23 cellular contexts compared by ENCODE assay signal in the genomic region with DNA sequence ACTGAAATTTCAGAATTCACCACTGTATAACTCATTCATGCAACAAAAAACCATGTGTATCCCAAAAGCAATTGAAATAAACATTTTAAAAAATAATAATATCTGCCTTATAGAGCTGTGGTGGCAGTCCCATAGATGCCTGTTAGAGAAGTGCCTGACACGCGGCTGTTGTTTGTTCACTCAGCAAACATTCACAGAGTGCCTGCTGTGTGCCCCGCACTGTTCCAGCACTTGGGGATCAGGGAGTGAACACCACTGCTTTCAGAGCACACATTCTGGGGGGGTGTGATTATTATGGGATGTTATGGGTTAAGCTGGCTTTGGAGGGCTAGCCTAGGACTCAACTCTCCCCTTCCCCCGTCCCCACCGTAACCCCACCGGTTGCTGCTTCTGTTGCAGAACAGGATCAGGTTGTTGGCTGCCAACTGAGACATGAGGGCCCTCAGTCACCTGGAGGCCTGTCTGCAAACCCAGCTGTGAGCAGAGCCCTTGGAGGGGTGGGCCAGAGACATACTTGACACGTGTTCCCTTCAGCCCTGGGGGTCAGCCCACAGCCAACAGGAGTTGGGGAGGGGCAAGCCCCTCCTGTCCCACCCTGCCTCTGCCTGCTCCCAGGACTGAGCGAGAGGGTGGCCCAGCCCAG.
"Had no signal": no experiment of that assay in that cellular context is flagged by ENCODE, and none has a peak within 500 bp of the region (broad histone marks: within the 10 kb centered on the region; RNA-seq: fewer than 3 reads in every experiment).

No MANE protein-coding gene starts in this region.

- H3K4me3 Mint-ChIP-seq: activated CD4-positive, alpha-beta T cell treated with anti-CD3 and anti-CD28 coated beads, Interleukin-2, amount 10 ng/mL, durations not matched to agents 7 days and 5 days; activated naive CD8-positive, alpha-beta T cell; activated T-cell treated with anti-CD3 and anti-CD28 coated beads, Interleukin-2, amount 50 U/mL, for 24 hours; activated T-helper 17 cell treated with anti-CD3 and anti-CD28 coated beads, Interleukin-2, amount 50 U/mL, for 72 hours; naive thymus-derived CD4-positive, alpha-beta T cell; stimulated activated naive CD8-positive, alpha-beta T cell treated with anti-CD3 and anti-CD28 coated beads, Interleukin-15, amount 100 ng/mL, for 72 hours had no signal

- H3K4me1 Mint-ChIP-seq: activated CD4-positive, alpha-beta T cell treated with anti-CD3 and anti-CD28 coated beads, Interleukin-2, amount 10 ng/mL, durations not matched to agents 7 days and 5 days; activated T-helper 17 cell treated with anti-CD3 and anti-CD28 coated beads, Interleukin-2, amount 50 U/mL, for 72 hours; naive thymus-derived CD4-positive, alpha-beta T cell had no signal

- H3K27ac ChIP-seq: adrenal gland, ascending aorta, brain microvascular endothelial cell, foreskin keratinocyte, lower lobe of right lung, neutrophil, pancreas, psoas muscle, right atrium auricular region had no signal

- H3K9me3 Mint-ChIP-seq: activated CD4-positive, alpha-beta T cell treated with anti-CD3 and anti-CD28 coated beads, Interleukin-2, amount 10 ng/mL, durations not matched to agents 7 days and 5 days; activated T-cell treated with anti-CD3 and anti-CD28 coated beads, Interleukin-2, amount 50 U/mL, for 24 hours; activated T-helper 17 cell treated with anti-CD3 and anti-CD28 coated beads, Interleukin-2, amount 50 U/mL, for 72 hours; stimulated activated naive CD8-positive, alpha-beta T cell treated with anti-CD3 and anti-CD28 coated beads, Interleukin-15, amount 100 ng/mL, for 72 hours had no signal

- H3K36me3 ChIP-seq: adrenal gland, ascending aorta, brain microvascular endothelial cell, lower lobe of right lung, neutrophil, pancreas, right atrium auricular region, tibial nerve had no signal

- H3K27me3 Mint-ChIP-seq: activated CD4-positive, alpha-beta T cell treated with anti-CD3 and anti-CD28 coated beads, Interleukin-2, amount 10 ng/mL, durations not matched to agents 7 days and 5 days; activated naive CD8-positive, alpha-beta T cell; activated T-cell treated with anti-CD3 and anti-CD28 coated beads, Interleukin-2, amount 50 U/mL, for 24 hours; naive thymus-derived CD4-positive, alpha-beta T cell; stimulated activated naive CD8-positive, alpha-beta T cell treated with anti-CD3 and anti-CD28 coated beads, Interleukin-15, amount 100 ng/mL, for 72 hours had no signal

- ATAC-seq: activated CD4-positive, CD25-positive, alpha-beta regulatory T cell treated with anti-CD3 and anti-CD28 coated beads, Interleukin-2, amount 50 U/mL, for 24 hours; foreskin keratinocyte; lower lobe of right lung; naive thymus-derived CD4-positive, alpha-beta T cell; pancreas; psoas muscle; stimulated activated naive CD8-positive, alpha-beta T cell treated with anti-CD3 and anti-CD28 coated beads, Interleukin-15, amount 100 ng/mL, for 72 hours had no signal

- H3K27me3 ChIP-seq: adrenal gland, ascending aorta, brain microvascular endothelial cell, foreskin keratinocyte, pancreas, right atrium auricular region, tibial nerve had no signal

- H3K27ac Mint-ChIP-seq: activated CD4-positive, alpha-beta T cell treated with anti-CD3 and anti-CD28 coated beads, Interleukin-2, amount 10 ng/mL, durations not matched to agents 7 days and 5 days; activated naive CD8-positive, alpha-beta T cell; activated T-cell treated with anti-CD3 and anti-CD28 coated beads, Interleukin-2, amount 50 U/mL, for 24 hours; activated T-helper 17 cell treated with anti-CD3 and anti-CD28 coated beads, Interleukin-2, amount 50 U/mL, for 72 hours; naive thymus-derived CD4-positive, alpha-beta T cell; stimulated activated naive CD8-positive, alpha-beta T cell treated with anti-CD3 and anti-CD28 coated beads, Interleukin-15, amount 100 ng/mL, for 72 hours had no signal

- H3K4me3 ChIP-seq: adrenal gland, ascending aorta, lower lobe of right lung, pancreas, psoas muscle, right atrium auricular region, tibial nerve had no signal

- H3K36me3 Mint-ChIP-seq: activated naive CD8-positive, alpha-beta T cell; naive thymus-derived CD4-positive, alpha-beta T cell had no signal

- DNase-seq: activated CD4-positive, alpha-beta T cell treated with anti-CD3 and anti-CD28 coated beads, Interleukin-2, amount 10 ng/mL, durations not matched to agents 7 days and 5 days; activated CD8-positive, alpha-beta memory T cell treated with anti-CD3 and anti-CD28 coated beads, Interleukin-2, amount 50 U/mL, for 4 hours; activated T-cell treated with anti-CD3 and anti-CD28 coated beads, Interleukin-2, amount 50 U/mL, for 24 hours; adrenal gland; brain microvascular endothelial cell; central memory CD4-positive, alpha-beta T cell; dermis blood vessel endothelial cell; effector CD8-positive, alpha-beta T cell; foreskin keratinocyte; kidney; lower lobe of right lung; naive thymus-derived CD4-positive, alpha-beta T cell; pancreas; psoas muscle; stimulated activated CD4-positive, alpha-beta T cell treated with anti-CD3 and anti-CD28 coated beads, Interleukin-1b, Interleukin-23, amount 100 ng/mL, for 48 hours; stimulated activated naive CD8-positive, alpha-beta T cell treated with anti-CD3 and anti-CD28 coated beads, Interleukin-15, amount 100 ng/mL, for 72 hours had no signal

- H3K9me3 ChIP-seq: adrenal gland, ascending aorta, lower lobe of right lung, neutrophil, pancreas, psoas muscle, right atrium auricular region, tibial nerve had no signal
